ENCODE assay signal across 10 cellular contexts in the genomic region with DNA sequence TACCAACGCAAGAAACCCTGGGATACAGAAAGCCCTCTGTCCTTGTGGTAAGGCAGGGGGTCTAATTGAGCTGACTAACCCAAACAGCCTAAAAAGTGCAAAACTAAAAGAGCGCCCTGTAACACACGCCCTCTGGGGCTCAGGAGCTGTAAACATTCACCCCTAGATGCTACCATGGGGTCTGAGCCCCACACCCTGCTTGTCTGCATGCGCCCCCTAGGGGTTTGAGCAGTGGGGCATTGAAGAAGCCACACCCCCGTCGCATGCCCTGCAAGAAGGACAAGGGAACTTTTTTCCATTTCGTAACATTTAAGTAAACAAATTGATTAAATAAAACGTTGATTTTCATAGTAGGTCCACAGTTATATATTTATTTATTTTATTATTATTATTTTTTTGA.
DNase-seq lines count a peak whose midpoint lies in the region; ATAC-seq and TF ChIP-seq lines count a peak whose summit lies in the region.
"Had no signal": no experiment of that assay in that cellular context is flagged by ENCODE, and none has a peak within 500 bp of the region (broad histone marks: within the 10 kb centered on the region; RNA-seq: fewer than 3 reads in every experiment).

No MANE protein-coding gene starts in this region.

- no peaks in the 10 kb centered on the region for H3K36me3 Mint-ChIP-seq in activated CD4-positive, alpha-beta memory T cell treated with anti-CD3 and anti-CD28 coated beads, Interleukin-2, amount 10 ng/mL, durations not matched to agents 7 days and 5 days (ENCODE audit: low read depth)
- no peaks in the 10 kb centered on the region for H3K36me3 Mint-ChIP-seq in CD8-positive, alpha-beta T cell

- no peaks in the 10 kb centered on the region for H3K27me3 Mint-ChIP-seq in activated CD4-positive, alpha-beta memory T cell treated with anti-CD3 and anti-CD28 coated beads, Interleukin-2, amount 10 ng/mL, durations not matched to agents 7 days and 5 days
- H3K27me3 Mint-ChIP-seq in CD8-positive, alpha-beta T cell (ENCODE audit: low read depth) = no peaks in the 10 kb centered on the region

- H3K36me3 ChIP-seq in DND-41 (ENCODE audit: insufficient read depth, low read length) (no peaks in the 10 kb centered on the region), sigmoid colon (no peaks in the 10 kb centered on the region)
- no peaks in the 10 kb centered on the region for H3K36me3 ChIP-seq in CD8-positive, alpha-beta T cell (ENCODE audit: insufficient read depth, low read length)
- H3K36me3 ChIP-seq: uterus had no signal

- no peak overlapping the region for H3K27ac Mint-ChIP-seq in activated CD4-positive, alpha-beta memory T cell treated with anti-CD3 and anti-CD28 coated beads, Interleukin-2, amount 10 ng/mL, durations not matched to agents 7 days and 5 days
- H3K27ac Mint-ChIP-seq in CD8-positive, alpha-beta T cell = no peak overlapping the region

- in situ Hi-C loops in GM13977 (cut with MboI; ENCODE audit: low pct_unique_long_range_greater_than_20kb, low sequenced_read_pairs, unreplicated experiment) = loop anchor here (25.0 kb wide), 1 partner anchor 629 kb away; the partner anchor contains the start of gene MAN1A1

- no peaks in the 10 kb centered on the region for H3K27me3 ChIP-seq in DND-41 (ENCODE audit: insufficient read depth, low read length, poor library complexity)
- no peaks in the 10 kb centered on the region for H3K27me3 ChIP-seq in sigmoid colon
- no peaks in the 10 kb centered on the region for H3K27me3 ChIP-seq in CD8-positive, alpha-beta T cell (ENCODE audit: insufficient read depth, low read length)
- H3K27me3 ChIP-seq: uterus had no signal

- H3K4me1 ChIP-seq in DND-41 (ENCODE audit: insufficient read depth, low read length) = no peaks in the 10 kb centered on the region
- no peaks in the 10 kb centered on the region for H3K4me1 ChIP-seq in sigmoid colon
- no peaks in the 10 kb centered on the region for H3K4me1 ChIP-seq in CD8-positive, alpha-beta T cell (ENCODE audit: insufficient read depth, low read length)
- H3K4me1 ChIP-seq: uterus had no signal

- H4K20me1 ChIP-seq in DND-41 (ENCODE audit: insufficient read depth, low read length) = no peaks in the 10 kb centered on the region

- H3K9ac ChIP-seq in DND-41 (ENCODE audit: low read depth, low read length) = no peak overlapping the region

- POLR2A ChIA-PET in activated CD4-positive, alpha-beta memory T cell treated with anti-CD3 and anti-CD28 coated beads, Interleukin-2, amount 10 ng/mL, durations not matched to agents 7 days and 5 days (lab: Charles Lee) = no interaction called here
- POLR2A ChIA-PET in CD8-positive, alpha-beta T cell (lab: Charles Lee) = no interaction called here

- intact Hi-C loops in sigmoid colon (cut with DNase I) = no loop called here
- intact Hi-C loops in CD8-positive, alpha-beta T cell (cut with DNase I, micrococcal nuclease) = no loop called here

- no peak for TF ChIP-seq POLR2A in sigmoid colon (IDR thresholded peaks at IDR 0.05)

- no peaks in the 10 kb centered on the region for H3K79me2 ChIP-seq in DND-41 (ENCODE audit: insufficient read depth, low read length)

- no peaks in the 10 kb centered on the region for H3K9me3 Mint-ChIP-seq in activated CD4-positive, alpha-beta memory T cell treated with anti-CD3 and anti-CD28 coated beads, Interleukin-2, amount 10 ng/mL, durations not matched to agents 7 days and 5 days
- no peaks in the 10 kb centered on the region for H3K9me3 Mint-ChIP-seq in CD8-positive, alpha-beta T cell

- 84 to 86% methylated on average over 8 of the region's 8 CpGs for WGBS in sigmoid colon, 2 donors

- CTCF ChIA-PET in activated CD4-positive, alpha-beta memory T cell treated with anti-CD3 and anti-CD28 coated beads, Interleukin-2, amount 10 ng/mL, durations not matched to agents 7 days and 5 days (lab: Charles Lee) = no interaction called here
- CTCF ChIA-PET in CD8-positive, alpha-beta T cell (lab: Charles Lee) = no interaction called here

- no peak overlapping the region for H3K4me3 Mint-ChIP-seq in activated CD4-positive, alpha-beta memory T cell treated with anti-CD3 and anti-CD28 coated beads, Interleukin-2, amount 10 ng/mL, durations not matched to agents 7 days and 5 days
- no peak overlapping the region for H3K4me3 Mint-ChIP-seq in CD8-positive, alpha-beta T cell

- H3K27ac ChIP-seq in DND-41 (ENCODE audit: low read length) (no peak overlapping the region), sigmoid colon (no peak overlapping the region)
- no peak overlapping the region for H3K27ac ChIP-seq in CD8-positive, alpha-beta T cell (ENCODE audit: low read depth, low read length)
- H3K27ac ChIP-seq: uterus had no signal

- no peak overlapping the region for H3K4me2 ChIP-seq in DND-41 (ENCODE audit: insufficient read depth, low read length)

- DNase-seq in DND-41 = peak; percentile 17
- peak; percentile 5 for DNase-seq in GM13977 (ENCODE audit: low spot score)
- peak; percentile 25 for DNase-seq in activated CD4-positive, alpha-beta memory T cell treated with anti-CD3 and anti-CD28 coated beads, Interleukin-2, amount 10 ng/mL, durations not matched to agents 7 days and 5 days
- DNase-seq in sigmoid colon = no peak
- no peak for DNase-seq in CD8-positive, alpha-beta T cell
- no peak for DNase-seq in SKM-1 treated with dmso at 0.1 percent for 144 hours (lab: John Stamatoyannopoulos, UW; ENCODE audit: unreplicated experiment)
- DNase-seq: NCI-H1105, uterus had no signal

- no peak overlapping the region for H2AFZ ChIP-seq in DND-41 (ENCODE audit: low read depth, low read length)

- no peak overlapping the region for H3K4me3 ChIP-seq in DND-41 (ENCODE audit: low read depth in 1 of 2, low read length in 2 of 2)
- no peak overlapping the region for H3K4me3 ChIP-seq in sigmoid colon
- no peak overlapping the region for H3K4me3 ChIP-seq in CD8-positive, alpha-beta T cell (ENCODE audit: low read depth, low read length)
- H3K4me3 ChIP-seq: uterus had no signal

- TF ChIP-seq EP300 in sigmoid colon (IDR thresholded peaks at IDR 0.05) = no peak

- no peaks in the 10 kb centered on the region for H3K9me3 ChIP-seq in DND-41 (ENCODE audit: insufficient read depth, low read length, severe bottlenecking)
- H3K9me3 ChIP-seq in sigmoid colon = no peaks in the 10 kb centered on the region
- H3K9me3 ChIP-seq in CD8-positive, alpha-beta T cell (ENCODE audit: low read length) = no peaks in the 10 kb centered on the region
- H3K9me3 ChIP-seq: uterus had no signal

- H3K4me1 Mint-ChIP-seq in activated CD4-positive, alpha-beta memory T cell treated with anti-CD3 and anti-CD28 coated beads, Interleukin-2, amount 10 ng/mL, durations not matched to agents 7 days and 5 days = no peaks in the 10 kb centered on the region
- no peaks in the 10 kb centered on the region for H3K4me1 Mint-ChIP-seq in CD8-positive, alpha-beta T cell (ENCODE audit: low read depth)

- ATAC-seq in DND-41 (ENCODE audit: insufficient read depth, low read depth) (no peak), HG03103 (IDR thresholded peaks at IDR 0.05; ENCODE audit: low read depth, unreplicated experiment) (peak; percentile 79), esophagus mucosa (no peak)
- no peak for ATAC-seq in CD8-positive, alpha-beta T cell

- TF ChIP-seq CTCF in DND-41 (IDR thresholded peaks at IDR 0.05; ENCODE audit: borderline replicate concordance, extremely low read depth, low read length, poor library complexity, severe bottlenecking) = peak; percentile 45
- peak; percentile 58 for TF ChIP-seq CTCF in GM13977 (IDR thresholded peaks at IDR 0.05; ENCODE audit: extremely low read depth, insufficient read depth, missing control alignments)
- TF ChIP-seq CTCF in sigmoid colon (IDR thresholded peaks at IDR 0.05) = no peak
- TF ChIP-seq CTCF in CD8-positive, alpha-beta T cell (IDR thresholded peaks at IDR 0.05) = no peak

Comparison
In these comparisons a context has a peak if more than half of its experiments do, and no peak if none do; other contexts are left out.
1. DNase-seq: peak in DND-41 (single experiment), GM13977 (single experiment) and activated CD4-positive, alpha-beta memory T cell treated with anti-CD3 and anti-CD28 coated beads, Interleukin-2, amount 10 ng/mL, durations not matched to agents 7 days and 5 days (single experiment); none in sigmoid colon (single experiment), CD8-positive, alpha-beta T cell (0 of 7) and SKM-1 treated with dmso at 0.1 percent for 144 hours (single experiment).
2. CTCF ChIP-seq: peak in DND-41 (single experiment) and GM13977 (single experiment); none in sigmoid colon (0 of 4) and CD8-positive, alpha-beta T cell (single experiment).